ENCODE assay signal across 1 cellular context in genomic region chr2:202005272-202005887, GRCh38.
TF ChIP-seq lines count a peak whose summit lies in the region.

No MANE protein-coding gene starts in this region.

TF ChIP-seq in IMR-90, 13 proteins besides CTCF, POLR2A, EP300 and RAD21 (continued from another document):
- TF ChIP-seq MAZ (IDR thresholded peaks at IDR 0.05; ENCODE audit: borderline replicate concordance, low read depth, low read length) (no peak), FOS (IDR thresholded peaks at IDR 0.05; ENCODE audit: low read depth, low read length) (no peak), CEBPB (IDR thresholded peaks at IDR 0.05; ENCODE audit: low read depth, low read length) (no peak), NFE2L2 (IDR thresholded peaks at IDR 0.05; ENCODE audit: low read depth, low read length) (no peak), BHLHE40 (IDR thresholded peaks at IDR 0.05; ENCODE audit: low read depth, low read length) (no peak), SMC3 (IDR thresholded peaks at IDR 0.05; ENCODE audit: low read depth, low read length) (no peak), RCOR1 (IDR thresholded peaks at IDR 0.05; ENCODE audit: insufficient replicate concordance, low read length) (no peak), CHD1 (IDR thresholded peaks at IDR 0.05; ENCODE audit: low read depth, low read length) (no peak), USF2 (IDR thresholded peaks at IDR 0.05; ENCODE audit: low read depth, low read length) (no peak)
